In the genomic region with DNA sequence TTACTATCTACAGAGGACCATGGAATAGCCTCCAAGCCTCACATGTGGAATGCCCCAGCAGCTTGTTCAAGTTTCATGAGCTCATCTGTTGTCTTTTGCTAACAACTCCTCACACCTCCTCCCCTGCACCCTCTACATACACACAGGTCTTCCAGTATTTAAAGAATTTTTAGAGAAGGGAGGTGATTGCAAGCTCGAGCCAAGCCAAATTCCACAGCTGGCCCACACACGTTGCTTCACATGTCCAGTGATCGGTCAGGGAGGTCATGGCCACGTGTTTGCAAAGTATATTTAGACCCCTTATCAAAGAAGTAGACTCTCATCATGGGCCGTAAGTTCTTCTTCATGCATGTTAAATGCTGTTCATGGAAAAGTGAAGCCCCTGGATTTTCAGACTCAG, we compare ENCODE assay signal across 18 cellular contexts.
DNase-seq lines count a peak whose midpoint lies in the region; ATAC-seq and TF ChIP-seq lines count a peak whose summit lies in the region.
"Had no signal": no experiment of that assay in that cellular context is flagged by ENCODE, and none has a peak within 500 bp of the region (broad histone marks: within the 10 kb centered on the region; RNA-seq: fewer than 3 reads in every experiment).

No MANE protein-coding gene starts in this region.

- H2AFZ ChIP-seq in GM23338: peak overlapping the region; percentile 57; the same call in 1 of the 2 replicates

- H3K9me3 Mint-ChIP-seq in GM23338: no peaks in the 10 kb centered on the region
- no peaks in the 10 kb centered on the region for H3K9me3 Mint-ChIP-seq in stimulated activated memory B cell treated with anti-CD40 and anti-IgM and Interleukin-4, amounts not matched to agents 10 μg/mL and 1 μg/mL and 100 μg/mL, for 72 hours
- H3K9me3 Mint-ChIP-seq: CD8-positive, alpha-beta T cell had no signal

- H3K36me3 Mint-ChIP-seq in GM23338 (ENCODE audit: low read depth): peaks cover 2% of the 10 kb centered on the region
- no peaks in the 10 kb centered on the region for H3K36me3 Mint-ChIP-seq in stimulated activated memory B cell treated with anti-CD40 and anti-IgM and Interleukin-4, amounts not matched to agents 10 μg/mL and 1 μg/mL and 100 μg/mL, for 72 hours
- H3K36me3 Mint-ChIP-seq: CD14-positive monocyte; CD8-positive, alpha-beta T cell had no signal

- H4K20me1 ChIP-seq in GM23338 (replicated peaks; ENCODE audit: insufficient read depth): no peaks in the 10 kb centered on the region

- ATAC-seq in GM23338 (no peak), heart right ventricle (no peak), HG03442 (IDR thresholded peaks at IDR 0.05; ENCODE audit: unreplicated experiment) (no peak)
- ATAC-seq in stimulated activated memory B cell treated with anti-CD40 and anti-IgM and Interleukin-4, amounts not matched to agents 10 μg/mL and 1 μg/mL and 100 μg/mL, for 72 hours: peak; percentile 8
- ATAC-seq: CD8-positive, alpha-beta T cell had no signal

- no peaks in the 10 kb centered on the region for H3K4me1 ChIP-seq in GM23338 (ENCODE audit: insufficient read depth)
- no peaks in the 10 kb centered on the region for H3K4me1 ChIP-seq in effector memory CD4-positive, alpha-beta T cell (ENCODE audit: control insufficient read depth, insufficient read depth, low read length, poor library complexity, severe bottlenecking)
- H3K4me1 ChIP-seq in heart right ventricle: peaks cover 0 to 6% (median 0%) of the 10 kb centered on the region in 9 donors
- H3K4me1 ChIP-seq: HAP-1 had no signal

- no peaks in the 10 kb centered on the region for H3K9me3 ChIP-seq in effector memory CD4-positive, alpha-beta T cell (ENCODE audit: control insufficient read depth, low read length)
- H3K9me3 ChIP-seq in heart right ventricle: peaks cover 0 to 10% (median 0%) of the 10 kb centered on the region in 11 donors
- H3K9me3 ChIP-seq: HAP-1 had no signal

- no peaks in the 10 kb centered on the region for H3K36me3 ChIP-seq in GM23338 (ENCODE audit: insufficient read depth)
- H3K36me3 ChIP-seq in effector memory CD4-positive, alpha-beta T cell (ENCODE audit: control insufficient read depth, insufficient read depth, low read length): no peaks in the 10 kb centered on the region
- H3K36me3 ChIP-seq in heart right ventricle: no peaks in the 10 kb centered on the region
- H3K36me3 ChIP-seq: HAP-1 had no signal

- DNase-seq in GM23338 (ENCODE audit: low spot score) (no peak), choroid plexus epithelial cell (ENCODE audit: low read depth) (peak; percentile 18), left kidney (ENCODE audit: low read depth, low spot score) (peak; percentile 30), heart right ventricle (no peak), substantia nigra (lab: John Stamatoyannopoulos, UW) (no peak)
- DNase-seq in effector memory CD4-positive, alpha-beta T cell: no peak
- DNase-seq: CD8-positive, alpha-beta T cell; COR-L47; DMS153; DMS79 treated with DMSO at 0.1 percent for 48 hours; EL; GOT3; HFFc6 had no signal

- H3K4me2 ChIP-seq in GM23338: no peak overlapping the region

- no peak overlapping the region for H3K4me3 ChIP-seq in GM23338
- H3K4me3 ChIP-seq in choroid plexus epithelial cell (ENCODE audit: low read depth, low read length): no peak overlapping the region
- H3K4me3 ChIP-seq in effector memory CD4-positive, alpha-beta T cell (ENCODE audit: insufficient read depth, low read depth, low read length, poor library complexity, severe bottlenecking): no peak overlapping the region
- H3K4me3 ChIP-seq in heart right ventricle: no peak overlapping the region
- H3K4me3 ChIP-seq: HAP-1 had no signal

- no peaks in the 10 kb centered on the region for H3K79me2 ChIP-seq in GM23338 (replicated peaks; ENCODE audit: insufficient read depth)

- no peak overlapping the region for H3K27ac Mint-ChIP-seq in GM23338
- H3K27ac Mint-ChIP-seq in stimulated activated memory B cell treated with anti-CD40 and anti-IgM and Interleukin-4, amounts not matched to agents 10 μg/mL and 1 μg/mL and 100 μg/mL, for 72 hours: no peak overlapping the region
- H3K27ac Mint-ChIP-seq: CD14-positive monocyte; CD8-positive, alpha-beta T cell; HFFc6 had no signal

- WGBS in heart right ventricle, 2 donors: 20 to 39% methylated on average over 5 of the region's 5 CpGs

- H3K27ac ChIP-seq in GM23338 (ENCODE audit: low read depth): no peak overlapping the region
- H3K27ac ChIP-seq in effector memory CD4-positive, alpha-beta T cell (ENCODE audit: insufficient read depth, low read length, poor library complexity, severe bottlenecking): no peak overlapping the region
- H3K27ac ChIP-seq in heart right ventricle: no peak overlapping the region
- H3K27ac ChIP-seq in substantia nigra (ENCODE audit: low read depth, low read length, poor library complexity, severe bottlenecking): no peak overlapping the region
- H3K27ac ChIP-seq: 22Rv1 had no signal

- H3K27me3 Mint-ChIP-seq in GM23338 (ENCODE audit: insufficient read depth, low read depth, poor library complexity): no peaks in the 10 kb centered on the region
- H3K27me3 Mint-ChIP-seq in stimulated activated memory B cell treated with anti-CD40 and anti-IgM and Interleukin-4, amounts not matched to agents 10 μg/mL and 1 μg/mL and 100 μg/mL, for 72 hours: no peaks in the 10 kb centered on the region

- H3K9me2 ChIP-seq in GM23338 (ENCODE audit: insufficient read depth): peaks cover 26% of the 10 kb centered on the region; the same call in 1 of the 2 replicates

- H3K27me3 ChIP-seq in GM23338 (ENCODE audit: insufficient read depth) (no peaks in the 10 kb centered on the region), heart right ventricle (no peaks in the 10 kb centered on the region)
- no peaks in the 10 kb centered on the region for H3K27me3 ChIP-seq in effector memory CD4-positive, alpha-beta T cell (replicated peaks; ENCODE audit: control insufficient read depth, insufficient read depth, low read length, poor library complexity, severe bottlenecking)

- no peak for TF ChIP-seq CTCF in GM23338 (conservative IDR thresholded peaks at IDR 0.05; ENCODE audit: low read depth in 2 of 2)
- TF ChIP-seq CTCF in choroid plexus epithelial cell (conservative IDR thresholded peaks at IDR 0.05; ENCODE audit: low read depth, low read length): no peak
- TF ChIP-seq CTCF in heart right ventricle (IDR thresholded peaks at IDR 0.05): no peak

- no peak overlapping the region for H3K4me3 Mint-ChIP-seq in GM23338
- H3K4me3 Mint-ChIP-seq in stimulated activated memory B cell treated with anti-CD40 and anti-IgM and Interleukin-4, amounts not matched to agents 10 μg/mL and 1 μg/mL and 100 μg/mL, for 72 hours: no peak overlapping the region
- H3K4me3 Mint-ChIP-seq: CD14-positive monocyte; CD8-positive, alpha-beta T cell; HFFc6 had no signal

- H3K4me1 Mint-ChIP-seq in GM23338: no peaks in the 10 kb centered on the region
- no peaks in the 10 kb centered on the region for H3K4me1 Mint-ChIP-seq in stimulated activated memory B cell treated with anti-CD40 and anti-IgM and Interleukin-4, amounts not matched to agents 10 μg/mL and 1 μg/mL and 100 μg/mL, for 72 hours
- H3K4me1 Mint-ChIP-seq: CD14-positive monocyte had no signal

- no peaks in the 10 kb centered on the region for H3F3A ChIP-seq in GM23338 (replicated peaks; ENCODE audit: low read depth)

- intact Hi-C loops in heart right ventricle (cut with DNase I): no loop called here

TF ChIP-seq in GM23338, 12 proteins besides CTCF, POLR2A, EP300 and RAD21 (continues in another document):
- TF ChIP-seq, protein P1, sequence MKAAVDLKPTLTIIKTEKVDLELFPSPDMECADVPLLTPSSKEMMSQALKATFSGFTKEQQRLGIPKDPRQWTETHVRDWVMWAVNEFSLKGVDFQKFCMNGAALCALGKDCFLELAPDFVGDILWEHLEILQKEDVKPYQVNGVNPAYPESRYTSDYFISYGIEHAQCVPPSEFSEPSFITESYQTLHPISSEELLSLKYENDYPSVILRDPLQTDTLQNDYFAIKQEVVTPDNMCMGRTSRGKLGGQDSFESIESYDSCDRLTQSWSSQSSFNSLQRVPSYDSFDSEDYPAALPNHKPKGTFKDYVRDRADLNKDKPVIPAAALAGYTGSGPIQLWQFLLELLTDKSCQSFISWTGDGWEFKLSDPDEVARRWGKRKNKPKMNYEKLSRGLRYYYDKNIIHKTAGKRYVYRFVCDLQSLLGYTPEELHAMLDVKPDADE (IDR thresholded peaks at IDR 0.05): no peak
- TF ChIP-seq CREB1 (CRISPR knock-in tag; IDR thresholded peaks at IDR 0.05; ENCODE audit: low read depth) (no peak), POLR2AphosphoS5 (IDR thresholded peaks at IDR 0.05; ENCODE audit: low read depth) (no peak), NANOG (IDR thresholded peaks at IDR 0.05; ENCODE audit: borderline replicate concordance) (no peak), JUNB (IDR thresholded peaks at IDR 0.05; ENCODE audit: unreplicated experiment) (no peak), ZNF331 (CRISPR knock-in tag; IDR thresholded peaks at IDR 0.05; ENCODE audit: low read depth) (no peak)
- TF ChIP-seq, protein P2, sequence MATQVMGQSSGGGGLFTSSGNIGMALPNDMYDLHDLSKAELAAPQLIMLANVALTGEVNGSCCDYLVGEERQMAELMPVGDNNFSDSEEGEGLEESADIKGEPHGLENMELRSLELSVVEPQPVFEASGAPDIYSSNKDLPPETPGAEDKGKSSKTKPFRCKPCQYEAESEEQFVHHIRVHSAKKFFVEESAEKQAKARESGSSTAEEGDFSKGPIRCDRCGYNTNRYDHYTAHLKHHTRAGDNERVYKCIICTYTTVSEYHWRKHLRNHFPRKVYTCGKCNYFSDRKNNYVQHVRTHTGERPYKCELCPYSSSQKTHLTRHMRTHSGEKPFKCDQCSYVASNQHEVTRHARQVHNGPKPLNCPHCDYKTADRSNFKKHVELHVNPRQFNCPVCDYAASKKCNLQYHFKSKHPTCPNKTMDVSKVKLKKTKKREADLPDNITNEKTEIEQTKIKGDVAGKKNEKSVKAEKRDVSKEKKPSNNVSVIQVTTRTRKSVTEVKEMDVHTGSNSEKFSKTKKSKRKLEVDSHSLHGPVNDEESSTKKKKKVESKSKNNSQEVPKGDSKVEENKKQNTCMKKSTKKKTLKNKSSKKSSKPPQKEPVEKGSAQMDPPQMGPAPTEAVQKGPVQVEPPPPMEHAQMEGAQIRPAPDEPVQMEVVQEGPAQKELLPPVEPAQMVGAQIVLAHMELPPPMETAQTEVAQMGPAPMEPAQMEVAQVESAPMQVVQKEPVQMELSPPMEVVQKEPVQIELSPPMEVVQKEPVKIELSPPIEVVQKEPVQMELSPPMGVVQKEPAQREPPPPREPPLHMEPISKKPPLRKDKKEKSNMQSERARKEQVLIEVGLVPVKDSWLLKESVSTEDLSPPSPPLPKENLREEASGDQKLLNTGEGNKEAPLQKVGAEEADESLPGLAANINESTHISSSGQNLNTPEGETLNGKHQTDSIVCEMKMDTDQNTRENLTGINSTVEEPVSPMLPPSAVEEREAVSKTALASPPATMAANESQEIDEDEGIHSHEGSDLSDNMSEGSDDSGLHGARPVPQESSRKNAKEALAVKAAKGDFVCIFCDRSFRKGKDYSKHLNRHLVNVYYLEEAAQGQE (IDR thresholded peaks at IDR 0.05; ENCODE audit: unreplicated experiment): no peak

Comparison
In these comparisons a context has a peak if more than half of its experiments do, and no peak if none do; other contexts are left out.
1. DNase-seq: peak in choroid plexus epithelial cell (single experiment) and left kidney (single experiment); none in GM23338 (single experiment), effector memory CD4-positive, alpha-beta T cell (0 of 3), heart right ventricle (0 of 2) and substantia nigra (0 of 49).